1 cellular context compared by ENCODE assay signal in the genomic region with DNA sequence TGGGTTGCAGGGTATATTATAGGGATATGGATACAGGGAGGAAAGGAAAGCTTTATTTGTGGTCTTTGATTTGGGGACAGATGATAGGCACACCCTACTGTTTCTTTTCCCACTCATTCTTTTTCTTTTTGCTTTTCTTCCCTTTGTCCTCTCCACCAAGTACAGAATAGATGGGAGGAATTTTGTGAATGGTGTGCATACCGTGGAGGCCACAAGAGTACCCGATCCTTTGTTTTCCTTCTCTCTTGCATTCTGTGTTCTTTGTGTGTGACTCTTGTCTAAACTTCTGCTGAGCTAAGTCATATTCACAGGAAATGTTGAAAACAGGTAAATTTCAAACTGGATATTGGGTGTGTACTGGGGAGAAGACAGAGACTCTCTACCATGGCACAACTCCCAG.
TF ChIP-seq lines count a peak whose summit lies in the region.

No MANE protein-coding gene starts in this region.

TF ChIP-seq in WTC11, 78 proteins besides CTCF, POLR2A, EP300 and RAD21 (continued from another document):
- TF ChIP-seq MLX (CRISPR knock-in tag; IDR thresholded peaks at IDR 0.05) (no peak), IRF2 (CRISPR knock-in tag; IDR thresholded peaks at IDR 0.05; ENCODE audit: borderline replicate concordance, low read depth) (no peak)
- TF ChIP-seq, protein P1, sequence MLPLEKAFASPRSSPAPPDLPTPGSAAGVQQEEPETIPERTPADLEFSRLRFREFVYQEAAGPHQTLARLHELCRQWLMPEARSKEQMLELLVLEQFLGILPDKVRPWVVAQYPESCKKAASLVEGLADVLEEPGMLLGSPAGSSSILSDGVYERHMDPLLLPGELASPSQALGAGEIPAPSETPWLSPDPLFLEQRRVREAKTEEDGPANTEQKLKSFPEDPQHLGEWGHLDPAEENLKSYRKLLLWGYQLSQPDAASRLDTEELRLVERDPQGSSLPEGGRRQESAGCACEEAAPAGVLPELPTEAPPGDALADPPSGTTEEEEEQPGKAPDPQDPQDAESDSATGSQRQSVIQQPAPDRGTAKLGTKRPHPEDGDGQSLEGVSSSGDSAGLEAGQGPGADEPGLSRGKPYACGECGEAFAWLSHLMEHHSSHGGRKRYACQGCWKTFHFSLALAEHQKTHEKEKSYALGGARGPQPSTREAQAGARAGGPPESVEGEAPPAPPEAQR (CRISPR knock-in tag; IDR thresholded peaks at IDR 0.05): no peak
- TF ChIP-seq, protein P2, sequence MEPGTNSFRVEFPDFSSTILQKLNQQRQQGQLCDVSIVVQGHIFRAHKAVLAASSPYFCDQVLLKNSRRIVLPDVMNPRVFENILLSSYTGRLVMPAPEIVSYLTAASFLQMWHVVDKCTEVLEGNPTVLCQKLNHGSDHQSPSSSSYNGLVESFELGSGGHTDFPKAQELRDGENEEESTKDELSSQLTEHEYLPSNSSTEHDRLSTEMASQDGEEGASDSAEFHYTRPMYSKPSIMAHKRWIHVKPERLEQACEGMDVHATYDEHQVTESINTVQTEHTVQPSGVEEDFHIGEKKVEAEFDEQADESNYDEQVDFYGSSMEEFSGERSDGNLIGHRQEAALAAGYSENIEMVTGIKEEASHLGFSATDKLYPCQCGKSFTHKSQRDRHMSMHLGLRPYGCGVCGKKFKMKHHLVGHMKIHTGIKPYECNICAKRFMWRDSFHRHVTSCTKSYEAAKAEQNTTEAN (CRISPR knock-in tag; IDR thresholded peaks at IDR 0.05): no peak
